In the genomic region with DNA sequence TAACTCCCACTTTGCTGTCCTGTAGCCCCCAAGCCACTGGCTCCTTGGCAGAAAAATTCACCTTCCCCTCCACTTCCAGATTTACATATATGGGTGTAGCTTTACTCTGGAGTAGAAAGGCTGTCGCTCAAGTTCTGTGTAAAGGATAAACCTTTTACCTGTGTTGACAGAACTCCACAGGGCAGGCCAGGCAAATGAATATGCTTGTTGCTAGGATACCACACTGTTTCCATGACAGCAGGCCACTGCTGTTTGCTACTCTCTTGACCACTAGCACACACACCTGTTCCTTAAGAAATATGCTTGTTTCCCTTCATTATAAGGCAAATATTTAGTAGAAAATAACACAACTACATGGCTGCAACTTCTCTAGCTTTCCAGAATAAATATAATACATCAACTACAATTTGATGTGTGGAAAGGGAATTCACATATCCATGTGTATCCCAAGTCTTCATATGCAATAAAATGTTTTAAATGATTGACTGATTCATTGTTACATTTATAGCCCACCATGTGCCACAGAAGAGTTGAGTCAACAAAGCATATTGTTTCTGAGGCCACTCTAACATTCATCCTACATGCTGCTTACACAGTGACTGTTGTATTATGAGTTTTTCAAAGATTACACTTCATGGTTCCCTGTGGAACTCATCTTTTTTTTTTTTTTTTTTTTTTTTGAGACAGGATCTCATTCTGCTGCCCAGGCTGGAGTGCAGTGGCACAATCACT, we compare ENCODE assay signal across 14 cellular contexts. TPM values are rescaled to one million over a fixed set of nuclear protein-coding genes. Genes with fewer than 3 reads are reported as not detected.
DNase-seq lines count a peak whose midpoint lies in the region; ATAC-seq, FAIRE-seq and TF ChIP-seq lines count a peak whose summit lies in the region.
"Had no signal": no experiment of that assay in that cellular context is flagged by ENCODE, and none has a peak within 500 bp of the region (broad histone marks: within the 10 kb centered on the region; RNA-seq: fewer than 3 reads in every experiment).

No MANE protein-coding gene starts in this region.

- FAIRE-seq in kidney (lab: Jason Lieb, UNC): no peak
- FAIRE-seq: endothelial cell of umbilical vein, GM18507 had no signal

- peak; percentile 97 for DNase-seq in DMS53 (lab: John Stamatoyannopoulos, UW)
- peak; percentile 90 for DNase-seq in NCI-H187 treated with DMSO at 0.1 percent for 48 hours (lab: John Stamatoyannopoulos, UW)
- DNase-seq in WTC11 (ENCODE audit: low spot score): peak; percentile 64
- peak; percentile 65 for DNase-seq in lung (ENCODE audit: low spot score)
- no peak for DNase-seq in chondrocyte (ENCODE audit: low spot score)
- DNase-seq in AML-193 (lab: John Stamatoyannopoulos, UW): no peak
- no peak for DNase-seq in kidney
- DNase-seq: activated naive CD4-positive, alpha-beta T cell treated with Interleukin-2 at 50 U/mL for 16 hours; left ventricle myocardium superior; T-helper 9 cell had no signal

- H3K27me3 ChIP-seq in lung (ENCODE audit: control insufficient read depth, insufficient read depth): no peaks in the 10 kb centered on the region
- H3K27me3 ChIP-seq: BLaER1 treated with 17β-estradiol and CSF1 and Interleukin-3, amounts not matched to agents 10 nM and 100 nM had no signal

- H3K36me3 Mint-ChIP-seq in WTC11 (no peaks in the 10 kb centered on the region), chondrocyte (ENCODE audit: low read depth) (no peaks in the 10 kb centered on the region)

- H3K9me3 ChIP-seq in lung (ENCODE audit: control insufficient read depth in 2 of 2, insufficient read depth in 1 of 2, low read length in 1 of 2) (no peaks in the 10 kb centered on the region), kidney (ENCODE audit: control insufficient read depth in 1 of 2, low read length in 2 of 2) (no peaks in the 10 kb centered on the region)

- WGBS in lung, 2 donors: 41 to 78% methylated on average over 1 of the region's 1 CpG

- intact Hi-C loops in kidney (cut with DNase I): no loop called here

- H3K4me3 ChIP-seq in lung (no peak overlapping the region), kidney (ENCODE audit: low read length in 2 of 2) (no peak overlapping the region)
- H3K4me3 ChIP-seq: BLaER1 treated with 17β-estradiol and CSF1 and Interleukin-3, amounts not matched to agents 10 nM and 100 nM had no signal

- H3K4me1 Mint-ChIP-seq in WTC11: peaks cover 7% of the 10 kb centered on the region
- H3K4me1 Mint-ChIP-seq in chondrocyte (ENCODE audit: low read depth): peaks cover 10% of the 10 kb centered on the region

- no peak overlapping the region for H3K9ac ChIP-seq in kidney (ENCODE audit: low read length in 2 of 2)
- H3K9ac ChIP-seq: BLaER1 treated with 17β-estradiol and CSF1 and Interleukin-3, amounts not matched to agents 10 nM and 100 nM had no signal

- TF ChIP-seq CTCF in WTC11 (IDR thresholded peaks at IDR 0.05): no peak
- no peak for TF ChIP-seq CTCF in lung (IDR thresholded peaks at IDR 0.05; ENCODE audit: control extremely low read depth, extremely low read depth)
- TF ChIP-seq CTCF in chondrocyte (IDR thresholded peaks at IDR 0.05): no peak
- TF ChIP-seq CTCF in kidney (IDR thresholded peaks at IDR 0.05; ENCODE audit: borderline replicate concordance, extremely low read depth, insufficient read depth): no peak

- H3K27me3 Mint-ChIP-seq in WTC11 (ENCODE audit: low read depth) (no peaks in the 10 kb centered on the region; the same call in 1 of the 2 replicates), chondrocyte (ENCODE audit: low read depth) (peaks cover 4% of the 10 kb centered on the region)

- ATAC-seq in WTC11 (peak; percentile 98), lung (ENCODE audit: insufficient read depth, low FRiP score) (peak; percentile 24), GM19467 (IDR thresholded peaks at IDR 0.05; ENCODE audit: unreplicated experiment) (no peak)
- ATAC-seq: left ventricle myocardium superior had no signal

- H3K9me3 Mint-ChIP-seq in WTC11 (no peaks in the 10 kb centered on the region), chondrocyte (ENCODE audit: low read depth) (no peaks in the 10 kb centered on the region)

- POLR2A ChIA-PET in WTC11 (lab: Charles Lee): no interaction called here

- H3K27ac ChIP-seq in lung (ENCODE audit: low read depth in 1 of 2, low read length in 1 of 2): no peak overlapping the region
- no peak overlapping the region for H3K27ac ChIP-seq in kidney (ENCODE audit: low read depth in 2 of 2, low read length in 2 of 2)
- H3K27ac ChIP-seq: BLaER1 treated with 17β-estradiol and CSF1 and Interleukin-3, amounts not matched to agents 10 nM and 100 nM had no signal

- CTCF ChIA-PET in WTC11 (lab: Charles Lee): interaction anchor here (1.0 to 1.3 kb wide), 2 partner anchors 11 to 24 kb away, joined by 3 to 4 read pairs; no protein-coding TSS in a partner anchor

- H3K27ac Mint-ChIP-seq in WTC11: no peak overlapping the region
- no peak overlapping the region for H3K27ac Mint-ChIP-seq in chondrocyte (ENCODE audit: unreplicated experiment)

- peaks cover 0 to 1% of the 10 kb centered on the region in 2 donors for H3K4me1 ChIP-seq in lung (ENCODE audit: control insufficient read depth in 2 of 2, insufficient read depth in 2 of 2, low read length in 2 of 2)
- no peaks in the 10 kb centered on the region for H3K4me1 ChIP-seq in kidney (ENCODE audit: control insufficient read depth in 1 of 2, insufficient read depth in 1 of 2, low read depth in 1 of 2, low read length in 2 of 2)

- no peaks in the 10 kb centered on the region for H3K36me3 ChIP-seq in lung (ENCODE audit: control insufficient read depth in 2 of 2, insufficient read depth in 2 of 2, low read length in 2 of 2)
- no peaks in the 10 kb centered on the region for H3K36me3 ChIP-seq in kidney (ENCODE audit: control insufficient read depth in 1 of 2, insufficient read depth in 2 of 2, low read length in 2 of 2)
- H3K36me3 ChIP-seq: BLaER1 treated with 17β-estradiol and CSF1 and Interleukin-3, amounts not matched to agents 10 nM and 100 nM had no signal

- H3K4me3 Mint-ChIP-seq in WTC11: no peak overlapping the region
- H3K4me3 Mint-ChIP-seq in chondrocyte (ENCODE audit: unreplicated experiment): no peak overlapping the region

TF ChIP-seq in WTC11, 78 proteins besides CTCF, POLR2A, EP300 and RAD21:
- no peak for TF ChIP-seq ZNF416 (CRISPR knock-in tag; IDR thresholded peaks at IDR 0.05)
- TF ChIP-seq, protein P1, sequence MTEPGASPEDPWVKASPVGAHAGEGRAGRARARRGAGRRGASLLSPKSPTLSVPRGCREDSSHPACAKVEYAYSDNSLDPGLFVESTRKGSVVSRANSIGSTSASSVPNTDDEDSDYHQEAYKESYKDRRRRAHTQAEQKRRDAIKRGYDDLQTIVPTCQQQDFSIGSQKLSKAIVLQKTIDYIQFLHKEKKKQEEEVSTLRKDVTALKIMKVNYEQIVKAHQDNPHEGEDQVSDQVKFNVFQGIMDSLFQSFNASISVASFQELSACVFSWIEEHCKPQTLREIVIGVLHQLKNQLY (CRISPR knock-in tag; IDR thresholded peaks at IDR 0.05): no peak

RNA-seq across cellular contexts. Expression of a gene that starts 56.2 kb away (rescaled TPM):
- total RNA-seq in WTC11 (2021) (36.1 to 42.2 TPM (median 39.3 TPM) in 3 replicates), lung (100 to 1,000 TPM in 1 of 2 donors, 10 to 100 TPM in 1; 49.7 to 115 TPM), chondrocyte (60.9 to 69.7 TPM (median 63.9 TPM) in 3 replicates), kidney (56.5 TPM)
- polyA plus RNA-seq in lung (10 to 100 TPM; 13.4 to 22.0 TPM), kidney (ENCODE audit: insufficient read depth, low read depth, low replicate concordance) (10.5 TPM)

Comparison
In these comparisons a context has a peak if more than half of its experiments do, and no peak if none do; other contexts are left out.
1. DNase-seq: peak in DMS53 (single experiment), NCI-H187 treated with DMSO at 0.1 percent for 48 hours (single experiment), WTC11 (single experiment) and lung (single experiment); none in chondrocyte (single experiment), AML-193 (0 of 2) and kidney (single experiment).